ENCODE assay signal across 8 cellular contexts in genomic region chr17:50572541-50572940, GRCh38. TPM values are rescaled to one million over a fixed set of nuclear protein-coding genes. Genes with fewer than 3 reads are reported as not detected.
"Had no signal": no experiment of that assay in that cellular context is flagged by ENCODE, and none has a peak within 500 bp of the region (broad histone marks: within the 10 kb centered on the region; RNA-seq: fewer than 3 reads in every experiment).

No MANE protein-coding gene starts in this region.

- H3K27ac Mint-ChIP-seq: GM23338, H9 had no signal

- DNase-seq: H9, HCEC 1CT, IMR-90 had no signal

- H3K4me3 Mint-ChIP-seq: GM23338, H9 had no signal

- H3K9me3 Mint-ChIP-seq: GM23338, H9 had no signal

- ATAC-seq: GM23338, K562 had no signal

- H3K27ac ChIP-seq: HL-60 had no signal

- H3K4me3 ChIP-seq: GM23338, K562 had no signal

- FAIRE-seq: H1, H54, K562 had no signal

RNA-seq across cellular contexts. Expression of gene EPN3, which starts 40.0 kb away (rescaled TPM):
- polyA plus RNA-seq: K562 had no signal
